Comparison of ENCODE assay signal across 11 cellular contexts in genomic region chr22:26168934-26169311, GRCh38. TPM values are rescaled to one million over a fixed set of nuclear protein-coding genes. Genes with fewer than 3 reads are reported as not detected.
DNase-seq lines count a peak whose midpoint lies in the region; ATAC-seq and TF ChIP-seq lines count a peak whose summit lies in the region.
"Had no signal": no experiment of that assay in that cellular context is flagged by ENCODE, and none has a peak within 500 bp of the region (broad histone marks: within the 10 kb centered on the region; RNA-seq: fewer than 3 reads in every experiment).

No MANE protein-coding gene starts in this region.

- no peak overlapping the region for H3K4me3 Mint-ChIP-seq in activated CD8-positive, alpha-beta memory T cell treated with anti-CD3 and anti-CD28 coated beads, Interleukin-2, amount 10 ng/mL, durations not matched to agents 7 days and 5 days

- 1 to 3% methylated on average over 15 of the region's 15 CpGs for WGBS in GM23248 (ENCODE audit: low coverage in 1 of 2, low lambda C conversion rate in 2 of 2, missing lambda C conversion rate in 2 of 2), 2 experiments
- WGBS in SK-N-SH (ENCODE audit: low lambda C conversion rate): 8% methylated on average over 7 of the region's 15 CpGs
- WGBS in sigmoid colon, 2 donors: 4 to 5% methylated on average over 15 of the region's 15 CpGs

- H3K4me2 ChIP-seq in GM23248 (ENCODE audit: unreplicated experiment): peak overlapping the region; percentile 7
- peak overlapping the region; percentile 37; the same call in 1 of the 2 replicates for H3K4me2 ChIP-seq in SK-N-SH

- H3K79me2 ChIP-seq in GM23248 (ENCODE audit: insufficient read depth) (no peaks in the 10 kb centered on the region), SK-N-SH (ENCODE audit: insufficient read depth) (no peaks in the 10 kb centered on the region)

- in situ Hi-C loops in GM23248 (cut with MboI): no loop called here

- intact Hi-C loops in sigmoid colon (cut with DNase I): no loop called here

- peak overlapping the region; percentile 34; the same call in 1 of the 2 replicates for H2AFZ ChIP-seq in GM23248
- H2AFZ ChIP-seq in SK-N-SH (ENCODE audit: low read depth): no peak overlapping the region

- no peak; the same call in 1 of the 2 replicates for TF ChIP-seq RAD21 in SK-N-SH (IDR thresholded peaks at IDR 0.05; ENCODE audit: low read length)

- TF ChIP-seq CTCF in SK-N-SH (IDR thresholded peaks at IDR 0.05) (no peak), sigmoid colon (IDR thresholded peaks at IDR 0.05) (no peak)

- H3K9me3 ChIP-seq in GM23248 (ENCODE audit: low read depth) (no peaks in the 10 kb centered on the region), SK-N-SH (no peaks in the 10 kb centered on the region), iPS-15b (ENCODE audit: control insufficient read depth, insufficient read depth, low read length) (no peaks in the 10 kb centered on the region), sigmoid colon (no peaks in the 10 kb centered on the region)

- H3F3A ChIP-seq in GM23248 (ENCODE audit: insufficient read depth) (no peaks in the 10 kb centered on the region), SK-N-SH (replicated peaks; ENCODE audit: insufficient read depth) (no peaks in the 10 kb centered on the region)

- no peak overlapping the region for H3K27ac Mint-ChIP-seq in activated CD8-positive, alpha-beta memory T cell treated with anti-CD3 and anti-CD28 coated beads, Interleukin-2, amount 10 ng/mL, durations not matched to agents 7 days and 5 days

- H3K9me2 ChIP-seq in GM23248 (ENCODE audit: insufficient read depth) (no peaks in the 10 kb centered on the region), SK-N-SH (no peaks in the 10 kb centered on the region)

- H3K4me1 Mint-ChIP-seq in activated CD8-positive, alpha-beta memory T cell treated with anti-CD3 and anti-CD28 coated beads, Interleukin-2, amount 10 ng/mL, durations not matched to agents 7 days and 5 days: no peaks in the 10 kb centered on the region

- H3K9me3 Mint-ChIP-seq in activated CD8-positive, alpha-beta memory T cell treated with anti-CD3 and anti-CD28 coated beads, Interleukin-2, amount 10 ng/mL, durations not matched to agents 7 days and 5 days (ENCODE audit: low read depth): no peaks in the 10 kb centered on the region

- no peak overlapping the region for H3K9ac ChIP-seq in GM23248
- no peak overlapping the region for H3K9ac ChIP-seq in SK-N-SH
- no peak overlapping the region for H3K9ac ChIP-seq in iPS-15b (ENCODE audit: low read depth, low read length)

- POLR2A ChIA-PET in SK-N-SH (lab: Yijun Ruan, JAX): interaction anchor here (0.6 to 1.5 kb wide), 4 partner anchors 163 to 389 kb away, joined by 3 to 5 read pairs (median 4); no protein-coding TSS in a partner anchor

- H3K27me3 ChIP-seq in GM23248 (replicated peaks; ENCODE audit: insufficient read depth): peaks cover 24% of the 10 kb centered on the region
- H3K27me3 ChIP-seq in SK-N-SH (ENCODE audit: insufficient read depth): 0 out of 2 replicates have a peak, but pooled peaks cover 7% of the 10 kb centered on the region
- H3K27me3 ChIP-seq in iPS-15b (ENCODE audit: control insufficient read depth, insufficient read depth, low read length): peaks cover 60% of the 10 kb centered on the region
- peaks cover 15 to 89% (median 60%) of the 10 kb centered on the region in 3 donors for H3K27me3 ChIP-seq in sigmoid colon

- TF ChIP-seq POLR2A in sigmoid colon (IDR thresholded peaks at IDR 0.05): no peak

- H3K4me1 ChIP-seq in GM23248 (ENCODE audit: insufficient read depth): no peaks in the 10 kb centered on the region
- peaks cover 0 to 23% of the 10 kb centered on the region in 2 experiments; a peak in 2 of 4 replicates for H3K4me1 ChIP-seq in SK-N-SH (ENCODE audit: control insufficient read depth in 1 of 2, insufficient read depth in 2 of 2, low read depth in 1 of 2, low read length in 1 of 2)
- peaks cover 12% of the 10 kb centered on the region for H3K4me1 ChIP-seq in iPS-15b (ENCODE audit: control insufficient read depth, insufficient read depth, low read length)
- peaks cover 0 to 25% (median 18%) of the 10 kb centered on the region in 4 donors for H3K4me1 ChIP-seq in sigmoid colon

- DNase-seq in GM23248 (peak; percentile 39), SK-N-SH (no peak), sigmoid colon (no peak), AG08396 (ENCODE audit: low spot score) (no peak)
- DNase-seq in activated CD4-positive, CD25-positive, alpha-beta regulatory T cell (lab: John Stamatoyannopoulos, UW): no peak
- DNase-seq in activated CD8-positive, alpha-beta memory T cell treated with anti-CD3 and anti-CD28 coated beads, Interleukin-2, amount 10 ng/mL, durations not matched to agents 7 days and 5 days: no peak
- no peak for DNase-seq in stimulated activated naive CD4-positive, alpha-beta T cell (lab: John Stamatoyannopoulos, UW)
- DNase-seq: dermis blood vessel endothelial cell had no signal

- no peak for ATAC-seq in activated CD8-positive, alpha-beta memory T cell treated with anti-CD3 and anti-CD28 coated beads, Interleukin-2, amount 10 ng/mL, durations not matched to agents 7 days and 5 days

- H3K27me3 Mint-ChIP-seq in activated CD8-positive, alpha-beta memory T cell treated with anti-CD3 and anti-CD28 coated beads, Interleukin-2, amount 10 ng/mL, durations not matched to agents 7 days and 5 days: peaks cover 56% of the 10 kb centered on the region

- H3K4me3 ChIP-seq in GM23248 (peak overlapping the region; percentile 51; the same call in 1 of the 2 replicates), SK-N-SH (ENCODE audit: low read depth in 2 of 2, low read length in 1 of 2) (peak overlapping the region in 1 of 2 experiments; percentile 51; a peak in 1 of 4 replicates), iPS-15b (ENCODE audit: low read depth, low read length) (peak overlapping the region; percentile 68), sigmoid colon (peak overlapping the region in 3 of 4 donors; percentile 36 to 56 (median 49))

- TF ChIP-seq EP300 in SK-N-SH (IDR thresholded peaks at IDR 0.05; ENCODE audit: borderline replicate concordance in 1 of 2, low read depth in 1 of 2, low read length in 1 of 2) (no peak; a peak in 2 of 4 replicates), sigmoid colon (IDR thresholded peaks at IDR 0.05) (no peak)

- no peaks in the 10 kb centered on the region for H3K36me3 Mint-ChIP-seq in activated CD8-positive, alpha-beta memory T cell treated with anti-CD3 and anti-CD28 coated beads, Interleukin-2, amount 10 ng/mL, durations not matched to agents 7 days and 5 days

- H3K36me3 ChIP-seq in GM23248 (ENCODE audit: low read depth) (no peaks in the 10 kb centered on the region), SK-N-SH (replicated peaks in 1 of 2; ENCODE audit: control insufficient read depth in 1 of 2, insufficient read depth in 2 of 2, low read length in 1 of 2) (no peaks in the 10 kb centered on the region), iPS-15b (ENCODE audit: control insufficient read depth, insufficient read depth, low read length) (no peaks in the 10 kb centered on the region), sigmoid colon (no peaks in the 10 kb centered on the region)

- H4K20me1 ChIP-seq in GM23248 (ENCODE audit: insufficient read depth) (no peaks in the 10 kb centered on the region), SK-N-SH (ENCODE audit: insufficient read depth) (no peaks in the 10 kb centered on the region)

- CTCF ChIA-PET in SK-N-SH (lab: Yijun Ruan, JAX): interaction anchor here (0.6 to 8.0 kb wide), 8 partner anchors 10 to 966 kb away, joined by 3 to 133 read pairs (median 3); no protein-coding TSS in a partner anchor
- CTCF ChIA-PET in activated CD8-positive, alpha-beta memory T cell treated with anti-CD3 and anti-CD28 coated beads, Interleukin-2, amount 10 ng/mL, durations not matched to agents 7 days and 5 days (lab: Charles Lee): interaction anchor here (0.9 kb wide), 1 partner anchor 198 kb away, joined by 3 read pairs; no protein-coding TSS in a partner anchor

- H3K27ac ChIP-seq in GM23248 (no peak overlapping the region), SK-N-SH (ENCODE audit: low read depth in 2 of 2, low read length in 1 of 2) (peak overlapping the region in 1 of 2 experiments; percentile 66; a peak in 2 of 4 replicates), sigmoid colon (no peak overlapping the region)

TF ChIP-seq in SK-N-SH, 30 proteins besides CTCF, POLR2A, EP300 and RAD21:
- no peak for TF ChIP-seq NFIC (IDR thresholded peaks at IDR 0.05; ENCODE audit: borderline replicate concordance)
- no peak for TF ChIP-seq POLR2AphosphoS5 (IDR thresholded peaks at IDR 0.05; ENCODE audit: low read depth, low read length)
- no peak for TF ChIP-seq FOSL2 (IDR thresholded peaks at IDR 0.05; ENCODE audit: borderline replicate concordance, low read depth)
- TF ChIP-seq GATA2 (CRISPR knock-in tag; IDR thresholded peaks at IDR 0.05): no peak
- TF ChIP-seq FOXM1 (IDR thresholded peaks at IDR 0.05; ENCODE audit: low read depth): no peak
- TF ChIP-seq NRF1 (IDR thresholded peaks at IDR 0.05; ENCODE audit: low read depth, low read length): no peak
- no peak for TF ChIP-seq YY1 (IDR thresholded peaks at IDR 0.05; ENCODE audit: low read depth)

RNA-seq across cellular contexts. Expression of gene SEZ6L, which starts 0.3 kb away (rescaled TPM):
- under 0.01 TPM in 1 of 2 replicates, not detected in the other for total RNA-seq in GM23248 (2014; rRNA removed; shearing (Covaris generic))
- polyA plus RNA-seq in GM23248 (2016; fragmentation: Nextera tagmentation; extraction: Ambion mirVana) (0.18 and 0.19 TPM in 2 replicates), SK-N-SH (2012; rRNA removed) (0.10 and 0.11 TPM in 2 replicates), sigmoid colon (under 1 TPM in 1 of 3 donors, not detected in 2; 0.57 TPM)
- polyA plus RNA-seq in SK-N-SH (2012; cell fraction: cytosol; rRNA removed): 0.26 and 0.41 TPM in 2 replicates
- polyA plus RNA-seq in SK-N-SH (2012; cell fraction: nucleus; rRNA removed): 0.07 and 0.67 TPM in 2 replicates
- total RNA-seq in sigmoid colon: 1 to 10 TPM in 2 of 4 donors, under 1 TPM in 2; 0.49 to 2.1 (median 0.96) TPM
- not detected for total RNA-seq in activated CD8-positive, alpha-beta memory T cell treated with anti-CD3 and anti-CD28 coated beads, Interleukin-2, amount 10 ng/mL, durations not matched to agents 7 days and 5 days
- total RNA-seq: dermis blood vessel endothelial cell, lung microvascular endothelial cell, NCI-H460 had no signal
